Comparison of ENCODE assay signal across 15 cellular contexts in genomic region chr21:45142469-45142868, GRCh38.
A peak's percentile ranks its signal among the peaks of the same experiment; 100 is the strongest.
DNase-seq lines count a peak whose midpoint lies in the region; TF ChIP-seq lines count a peak whose summit lies in the region.
"Had no signal": no experiment of that assay in that cellular context is flagged by ENCODE, and none has a peak within 500 bp of the region (broad histone marks: within the 10 kb centered on the region; RNA-seq: fewer than 3 reads in every experiment).

No MANE protein-coding gene starts in this region.

- DNase-seq in GM23248 = peak; percentile 86
- no peak for DNase-seq in SK-N-SH
- peak; percentile 64 for DNase-seq in fibroblast of the aortic adventitia (ENCODE audit: low read depth)
- peak; percentile 27 for DNase-seq in renal cortical epithelial cell (ENCODE audit: low read depth)
- DNase-seq in NCI-H446 treated with DMSO at 0.1 percent for 48 hours (lab: John Stamatoyannopoulos, UW) = no peak
- no peak for DNase-seq in GM19238 (ENCODE audit: insufficient read length, low spot score)
- DNase-seq in mesenteric fat pad (ENCODE audit: low spot score) = no peak
- no peak for DNase-seq in epidermal melanocyte (ENCODE audit: insufficient read length, low spot score)
- DNase-seq: COR-L47; cortex of kidney; NCI-H2029 treated with DMSO at 0.1 percent for 48 hours; PC-3; stimulated activated CD4-positive, alpha-beta T cell treated with anti-CD3 and anti-CD28 coated beads, Interleukin-2, amount 100 ng/mL, for 24 hours; stimulated activated naive CD8-positive, alpha-beta T cell treated with anti-CD3 and anti-CD28 coated beads, Interleukin-15, amount 100 ng/mL, for 72 hours had no signal

- no peak for TF ChIP-seq EP300 in SK-N-SH (IDR thresholded peaks at IDR 0.05; ENCODE audit: borderline replicate concordance in 1 of 2, low read depth in 1 of 2, low read length in 1 of 2)

- H3K9ac ChIP-seq in GM23248 = 0 out of 2 replicates have a peak overlapping the region, but pooled peaks have one; percentile 32
- no peak overlapping the region for H3K9ac ChIP-seq in SK-N-SH

- no peaks in the 10 kb centered on the region for H3K27me3 ChIP-seq in GM23248 (replicated peaks; ENCODE audit: insufficient read depth)
- H3K27me3 ChIP-seq in SK-N-SH (ENCODE audit: insufficient read depth) = no peaks in the 10 kb centered on the region

- TF ChIP-seq RAD21 in SK-N-SH (IDR thresholded peaks at IDR 0.05; ENCODE audit: low read length) = no peak

- H3F3A ChIP-seq in GM23248 (ENCODE audit: insufficient read depth) (peaks cover 13% of the 10 kb centered on the region), SK-N-SH (replicated peaks; ENCODE audit: insufficient read depth) (peaks cover 4% of the 10 kb centered on the region)

- WGBS in GM23248 (ENCODE audit: low coverage in 1 of 2, low lambda C conversion rate in 2 of 2, missing lambda C conversion rate in 2 of 2), 2 experiments = 20 to 25% methylated on average over 7 of the region's 7 CpGs
- WGBS in SK-N-SH (ENCODE audit: low lambda C conversion rate) = 58% methylated on average over 6 of the region's 7 CpGs

- H3K4me3 ChIP-seq in GM23248 (no peak overlapping the region), SK-N-SH (ENCODE audit: low read depth in 2 of 2, low read length in 1 of 2) (no peak overlapping the region), fibroblast of the aortic adventitia (ENCODE audit: low read depth, low read length) (no peak overlapping the region)
- H3K4me3 ChIP-seq: GM12878 had no signal

- no peak for TF ChIP-seq CTCF in SK-N-SH (IDR thresholded peaks at IDR 0.05)
- TF ChIP-seq CTCF in fibroblast of the aortic adventitia (IDR thresholded peaks at IDR 0.05; ENCODE audit: insufficient read depth, low read length) = no peak

- H3K27ac ChIP-seq in GM23248 = no peak overlapping the region
- peak overlapping the region in 1 of 2 experiments; percentile 16; a peak in 2 of 4 replicates for H3K27ac ChIP-seq in SK-N-SH (ENCODE audit: low read depth in 2 of 2, low read length in 1 of 2)

- H3K9me3 ChIP-seq in GM23248 (ENCODE audit: low read depth) (no peaks in the 10 kb centered on the region), SK-N-SH (no peaks in the 10 kb centered on the region)

- in situ Hi-C loops in GM23248 (cut with MboI) = loop anchor here (10.0 kb wide), 1 partner anchor 312 kb away; no protein-coding TSS in a partner anchor

- H4K20me1 ChIP-seq in GM23248 (ENCODE audit: insufficient read depth) (no peaks in the 10 kb centered on the region), SK-N-SH (ENCODE audit: insufficient read depth) (no peaks in the 10 kb centered on the region)

- POLR2A ChIA-PET in SK-N-SH (lab: Yijun Ruan, JAX) = no interaction called here

- H3K4me1 ChIP-seq in GM23248 (ENCODE audit: insufficient read depth) = peaks cover 12% of the 10 kb centered on the region
- H3K4me1 ChIP-seq in SK-N-SH (ENCODE audit: control insufficient read depth in 1 of 2, insufficient read depth in 2 of 2, low read depth in 1 of 2, low read length in 1 of 2) = peaks cover 0 to 20% of the 10 kb centered on the region in 2 experiments; a peak in 2 of 4 replicates

- CTCF ChIA-PET in SK-N-SH (lab: Yijun Ruan, JAX) = interaction anchor here (0.8 to 8.8 kb wide), 11 partner anchors 8 to 298 kb away, joined by 3 to 357 read pairs (median 57); partner anchors contain the start of gene POFUT2

- H3K4me2 ChIP-seq in GM23248 (ENCODE audit: unreplicated experiment) (no peak overlapping the region), SK-N-SH (no peak overlapping the region)

- H3K79me2 ChIP-seq in GM23248 (ENCODE audit: insufficient read depth) = 0 out of 2 replicates have a peak, but pooled peaks cover 8% of the 10 kb centered on the region
- no peaks in the 10 kb centered on the region for H3K79me2 ChIP-seq in SK-N-SH (ENCODE audit: insufficient read depth)

- H2AFZ ChIP-seq in GM23248 (no peak overlapping the region), SK-N-SH (ENCODE audit: low read depth) (no peak overlapping the region)

- H3K9me2 ChIP-seq in GM23248 (ENCODE audit: insufficient read depth) (no peaks in the 10 kb centered on the region), SK-N-SH (no peaks in the 10 kb centered on the region)

- H3K36me3 ChIP-seq in GM23248 (ENCODE audit: low read depth) = peaks cover 6% of the 10 kb centered on the region; the same call in 1 of the 2 replicates
- no peaks in the 10 kb centered on the region for H3K36me3 ChIP-seq in SK-N-SH (replicated peaks in 1 of 2; ENCODE audit: control insufficient read depth in 1 of 2, insufficient read depth in 2 of 2, low read length in 1 of 2)

TF ChIP-seq in SK-N-SH, 30 proteins besides CTCF, POLR2A, EP300 and RAD21:
- TF ChIP-seq TCF12 (IDR thresholded peaks at IDR 0.05) (peak; percentile 88), NFIC (IDR thresholded peaks at IDR 0.05; ENCODE audit: borderline replicate concordance) (peak; percentile 27; the same call in 1 of the 2 replicates), YY1 (IDR thresholded peaks at IDR 0.05; ENCODE audit: low read depth) (no peak), TEAD4 (IDR thresholded peaks at IDR 0.05; ENCODE audit: borderline replicate concordance, insufficient read depth) (no peak), SIN3A (IDR thresholded peaks at IDR 0.05; ENCODE audit: borderline replicate concordance, low read depth, low read length) (0 out of 2 replicates have a peak, but pooled peaks have one; percentile 44), ELF1 (IDR thresholded peaks at IDR 0.05) (no peak), TAF1 (IDR thresholded peaks at IDR 0.05; ENCODE audit: borderline replicate concordance, low read depth, low read length) (no peak), MEF2A (IDR thresholded peaks at IDR 0.05; ENCODE audit: borderline replicate concordance, low read depth) (no peak), RFX5 (IDR thresholded peaks at IDR 0.05; ENCODE audit: low read length) (no peak), JUND (IDR thresholded peaks at IDR 0.05) (peak; percentile 50), FOSL2 (IDR thresholded peaks at IDR 0.05; ENCODE audit: borderline replicate concordance, low read depth) (peak; percentile 56; the same call in 1 of the 2 replicates)
- TF ChIP-seq, protein P1, sequence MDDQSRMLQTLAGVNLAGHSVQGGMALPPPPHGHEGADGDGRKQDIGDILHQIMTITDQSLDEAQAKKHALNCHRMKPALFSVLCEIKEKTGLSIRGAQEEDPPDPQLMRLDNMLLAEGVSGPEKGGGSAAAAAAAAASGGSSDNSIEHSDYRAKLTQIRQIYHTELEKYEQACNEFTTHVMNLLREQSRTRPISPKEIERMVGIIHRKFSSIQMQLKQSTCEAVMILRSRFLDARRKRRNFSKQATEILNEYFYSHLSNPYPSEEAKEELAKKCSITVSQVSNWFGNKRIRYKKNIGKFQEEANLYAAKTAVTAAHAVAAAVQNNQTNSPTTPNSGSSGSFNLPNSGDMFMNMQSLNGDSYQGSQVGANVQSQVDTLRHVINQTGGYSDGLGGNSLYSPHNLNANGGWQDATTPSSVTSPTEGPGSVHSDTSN (IDR thresholded peaks at IDR 0.05) = no peak
- TF ChIP-seq, protein P2, sequence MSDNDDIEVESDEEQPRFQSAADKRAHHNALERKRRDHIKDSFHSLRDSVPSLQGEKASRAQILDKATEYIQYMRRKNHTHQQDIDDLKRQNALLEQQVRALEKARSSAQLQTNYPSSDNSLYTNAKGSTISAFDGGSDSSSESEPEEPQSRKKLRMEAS (IDR thresholded peaks at IDR 0.05; ENCODE audit: low read depth) = peak; percentile 96
- TF ChIP-seq, protein P3, sequence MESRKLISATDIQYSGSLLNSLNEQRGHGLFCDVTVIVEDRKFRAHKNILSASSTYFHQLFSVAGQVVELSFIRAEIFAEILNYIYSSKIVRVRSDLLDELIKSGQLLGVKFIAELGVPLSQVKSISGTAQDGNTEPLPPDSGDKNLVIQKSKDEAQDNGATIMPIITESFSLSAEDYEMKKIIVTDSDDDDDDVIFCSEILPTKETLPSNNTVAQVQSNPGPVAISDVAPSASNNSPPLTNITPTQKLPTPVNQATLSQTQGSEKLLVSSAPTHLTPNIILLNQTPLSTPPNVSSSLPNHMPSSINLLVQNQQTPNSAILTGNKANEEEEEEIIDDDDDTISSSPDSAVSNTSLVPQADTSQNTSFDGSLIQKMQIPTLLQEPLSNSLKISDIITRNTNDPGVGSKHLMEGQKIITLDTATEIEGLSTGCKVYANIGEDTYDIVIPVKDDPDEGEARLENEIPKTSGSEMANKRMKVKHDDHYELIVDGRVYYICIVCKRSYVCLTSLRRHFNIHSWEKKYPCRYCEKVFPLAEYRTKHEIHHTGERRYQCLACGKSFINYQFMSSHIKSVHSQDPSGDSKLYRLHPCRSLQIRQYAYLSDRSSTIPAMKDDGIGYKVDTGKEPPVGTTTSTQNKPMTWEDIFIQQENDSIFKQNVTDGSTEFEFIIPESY (IDR thresholded peaks at IDR 0.05; ENCODE audit: borderline replicate concordance, low read depth) = no peak
- TF ChIP-seq, protein P4, sequence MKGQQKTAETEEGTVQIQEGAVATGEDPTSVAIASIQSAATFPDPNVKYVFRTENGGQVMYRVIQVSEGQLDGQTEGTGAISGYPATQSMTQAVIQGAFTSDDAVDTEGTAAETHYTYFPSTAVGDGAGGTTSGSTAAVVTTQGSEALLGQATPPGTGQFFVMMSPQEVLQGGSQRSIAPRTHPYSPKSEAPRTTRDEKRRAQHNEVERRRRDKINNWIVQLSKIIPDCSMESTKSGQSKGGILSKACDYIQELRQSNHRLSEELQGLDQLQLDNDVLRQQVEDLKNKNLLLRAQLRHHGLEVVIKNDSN (IDR thresholded peaks at IDR 0.05; ENCODE audit: borderline replicate concordance, low read depth) = peak; percentile 79; the same call in 1 of the 2 replicates

Comparison
In these comparisons a context has a peak if more than half of its experiments do, and no peak if none do; other contexts are left out.
1. DNase-seq: peak in GM23248 (single experiment), fibroblast of the aortic adventitia (single experiment) and renal cortical epithelial cell (single experiment); none in SK-N-SH (single experiment), NCI-H446 treated with DMSO at 0.1 percent for 48 hours (single experiment), GM19238 (single experiment), mesenteric fat pad (single experiment) and epidermal melanocyte (single experiment).